ENCODE assay signal across 22 cellular contexts in genomic region chr17:7064248-7064647, GRCh38. TPM values are rescaled to one million over a fixed set of nuclear protein-coding genes. Genes with fewer than 3 reads are reported as not detected.
DNase-seq lines count a peak whose midpoint lies in the region; ATAC-seq, FAIRE-seq and TF ChIP-seq lines count a peak whose summit lies in the region.
"Had no signal": no experiment of that assay in that cellular context is flagged by ENCODE, and none has a peak within 500 bp of the region (broad histone marks: within the 10 kb centered on the region; RNA-seq: fewer than 3 reads in every experiment).

No MANE protein-coding gene starts in this region.

- WGBS in SK-N-SH (ENCODE audit: low lambda C conversion rate): 14% methylated on average over 4 of the region's 4 CpGs
- 13% methylated on average over 4 of the region's 4 CpGs for WGBS in K562 (ENCODE audit: insufficient coverage, low coverage, missing lambda C conversion rate)

- H3K36me3 ChIP-seq in SK-N-SH (replicated peaks in 1 of 2; ENCODE audit: control insufficient read depth in 1 of 2, insufficient read depth in 2 of 2, low read length in 1 of 2): no peaks in the 10 kb centered on the region
- H3K36me3 ChIP-seq in K562 (ENCODE audit: control insufficient read depth, insufficient read depth, low read length): no peaks in the 10 kb centered on the region
- H3K36me3 ChIP-seq in mucosa of descending colon (ENCODE audit: low read depth): no peaks in the 10 kb centered on the region
- H3K36me3 ChIP-seq: BLaER1, cardiac muscle cell, esophagus muscularis mucosa, left lung, neutrophil had no signal

- CTCF ChIA-PET in SK-N-SH (lab: Yijun Ruan, JAX): interaction anchor here (2.0 to 6.3 kb wide), 5 partner anchors 11 to 113 kb away, joined by 8 to 37 read pairs (median 15); no protein-coding TSS in a partner anchor
- CTCF ChIA-PET in K562 (lab: Yijun Ruan, JAX; ENCODE audit: low intra/inter-chr PET ratio): no interaction called here

- POLR2A ChIA-PET in SK-N-SH (lab: Yijun Ruan, JAX) (interaction anchor here (0.5 kb wide), 1 partner anchor 200 kb away, joined by 4 read pairs; no protein-coding TSS in a partner anchor), K562 (lab: Yijun Ruan, JAX) (no interaction called here)

- no peaks in the 10 kb centered on the region for H3K9me2 ChIP-seq in SK-N-SH

- H3K4me2 ChIP-seq in SK-N-SH: no peak overlapping the region
- no peak overlapping the region for H3K4me2 ChIP-seq in K562 (ENCODE audit: insufficient read depth, low read length)
- H3K4me2 ChIP-seq: BLaER1 had no signal

- no peak overlapping the region for H3K27ac ChIP-seq in SK-N-SH (ENCODE audit: low read depth in 2 of 2, low read length in 1 of 2)
- no peak overlapping the region for H3K27ac ChIP-seq in K562 (ENCODE audit: extremely low read depth, low read depth, low read length)
- H3K27ac ChIP-seq: BLaER1, cardiac muscle cell, esophagus muscularis mucosa, left lung, neutrophil had no signal

- in situ Hi-C loops in K562 (cut with MboI): no loop called here

- H2AFZ ChIP-seq in SK-N-SH (ENCODE audit: low read depth): no peak overlapping the region
- no peak overlapping the region for H2AFZ ChIP-seq in K562 (ENCODE audit: low read depth, low read length)

- ATAC-seq in SK-N-SH treated with all-trans-retinoic acid at 6 μM for 48 hours (no peak; the same call in 2 of the 3 replicates), K562 (no peak), mucosa of descending colon (no peak), HG03025 (IDR thresholded peaks at IDR 0.05; ENCODE audit: low FRiP score, unreplicated experiment) (no peak)
- ATAC-seq: activated T-helper 17 cell treated with anti-CD3 and anti-CD28 coated beads, Interleukin-2, amount 50 U/mL, for 72 hours; left lung had no signal

- TF ChIP-seq RAD21 in SK-N-SH (IDR thresholded peaks at IDR 0.05; ENCODE audit: low read length) (no peak), K562 (CRISPR knock-in tag; conservative IDR thresholded peaks at IDR 0.05 in 1 of 2, IDR thresholded peaks at IDR 0.05 in 1 of 2) (no peak)

- no peak overlapping the region for H3K9ac ChIP-seq in SK-N-SH
- H3K9ac ChIP-seq in K562 (ENCODE audit: insufficient read depth in 1 of 2, low read depth in 2 of 2, low read length in 2 of 2): no peak overlapping the region
- H3K9ac ChIP-seq: BLaER1 had no signal

- no peaks in the 10 kb centered on the region for H3K9me1 ChIP-seq in K562 (ENCODE audit: control insufficient read depth, insufficient read depth, low read length)

- no peak for FAIRE-seq in K562 (lab: Jason Lieb, UNC)

- intact Hi-C loops in K562 (cut with micrococcal nuclease): no loop called here
- intact Hi-C loops in mucosa of descending colon (cut with DNase I, micrococcal nuclease): no loop called here

- DNase-seq in SK-N-SH (peak; percentile 59), K562 (ENCODE audit: extremely low read depth in 1 of 4, low spot score in 3 of 4) (no peak), iris pigment epithelial cell (ENCODE audit: low read depth) (peak; percentile 34), DMS153 treated with DMSO at 0.1 percent for 48 hours (lab: John Stamatoyannopoulos, UW; ENCODE audit: unreplicated experiment) (no peak), mucosa of descending colon (no peak)
- no peak for DNase-seq in activated CD8-positive, alpha-beta memory T cell treated with anti-CD3 and anti-CD28 coated beads, Interleukin-2, amount 50 U/mL, for 4 hours
- DNase-seq: activated CD4-positive, alpha-beta T cell treated with anti-CD3 and anti-CD28 coated beads for 48 hours; effector CD8-positive, alpha-beta T cell; GDM1 had no signal

- H3K9me3 ChIP-seq in SK-N-SH: no peaks in the 10 kb centered on the region
- no peaks in the 10 kb centered on the region for H3K9me3 ChIP-seq in K562 (replicated peaks; ENCODE audit: control insufficient read depth, insufficient read depth, low read depth, low read length)
- peaks cover 4% of the 10 kb centered on the region for H3K9me3 ChIP-seq in mucosa of descending colon
- H3K9me3 ChIP-seq: neutrophil had no signal

- no TSS peak for BruUV-seq in K562 (replicated peaks; lab: Mats Ljungman, UMichigan)

- TF ChIP-seq CTCF in SK-N-SH (IDR thresholded peaks at IDR 0.05) (no peak), K562 (IDR thresholded peaks at IDR 0.05 in 2 of 3, conservative IDR thresholded peaks at IDR 0.05 in 1 of 3; ENCODE audit: insufficient read depth in 2 of 3, low read depth in 1 of 3, low read length in 3 of 3) (no peak), mucosa of descending colon (IDR thresholded peaks at IDR 0.05) (no peak)

- H3K27me3 ChIP-seq in SK-N-SH (ENCODE audit: insufficient read depth) (peaks cover 27% of the 10 kb centered on the region), K562 (ENCODE audit: control insufficient read depth in 2 of 2, insufficient read depth in 2 of 2, low read length in 2 of 2) (peaks cover 0 to 32% of the 10 kb centered on the region in 2 experiments; a peak in 4 of 5 replicates)
- H3K27me3 ChIP-seq: BLaER1, cardiac muscle cell, left lung had no signal

- TF ChIP-seq EP300 in SK-N-SH (IDR thresholded peaks at IDR 0.05; ENCODE audit: borderline replicate concordance in 1 of 2, low read depth in 1 of 2, low read length in 1 of 2) (no peak; a peak in 1 of 4 replicates), K562 (IDR thresholded peaks at IDR 0.05; ENCODE audit: low read length) (no peak)

- TF ChIP-seq POLR2A in K562 (conservative IDR thresholded peaks at IDR 0.05): no peak

- H3K4me1 ChIP-seq in SK-N-SH (ENCODE audit: control insufficient read depth in 1 of 2, insufficient read depth in 2 of 2, low read depth in 1 of 2, low read length in 1 of 2) (peaks cover 0 to 9% of the 10 kb centered on the region in 2 experiments; a peak in 1 of 4 replicates), K562 (replicated peaks in 1 of 2; ENCODE audit: control insufficient read depth in 2 of 2, insufficient read depth in 2 of 2, low read length in 2 of 2) (no peaks in the 10 kb centered on the region), mucosa of descending colon (ENCODE audit: low read depth) (no peaks in the 10 kb centered on the region)
- H3K4me1 ChIP-seq: BLaER1, esophagus muscularis mucosa, left lung had no signal

- H3K79me2 ChIP-seq in SK-N-SH (ENCODE audit: insufficient read depth) (no peaks in the 10 kb centered on the region), K562 (ENCODE audit: control insufficient read depth, insufficient read depth, low read length) (no peaks in the 10 kb centered on the region)

- H4K20me1 ChIP-seq in SK-N-SH (ENCODE audit: insufficient read depth): no peaks in the 10 kb centered on the region
- 0 out of 2 replicates have a peak, but pooled peaks cover 2% of the 10 kb centered on the region for H4K20me1 ChIP-seq in K562 (replicated peaks; ENCODE audit: control insufficient read depth, insufficient read depth, low read length)
- H4K20me1 ChIP-seq: BLaER1 had no signal

- H3K4me3 ChIP-seq in SK-N-SH (ENCODE audit: low read depth in 2 of 2, low read length in 1 of 2): no peak overlapping the region
- no peak overlapping the region for H3K4me3 ChIP-seq in K562
- no peak overlapping the region for H3K4me3 ChIP-seq in mucosa of descending colon
- H3K4me3 ChIP-seq: BLaER1, cardiac muscle cell, esophagus muscularis mucosa, left lung had no signal

- peaks cover 4% of the 10 kb centered on the region for H3F3A ChIP-seq in SK-N-SH (replicated peaks; ENCODE audit: insufficient read depth)

RNA-seq across cellular contexts. Expression of gene CLEC10A, which starts 15.8 kb away (rescaled TPM):
- polyA plus RNA-seq in SK-N-SH (2012; rRNA removed) (not detected in 2 replicates), K562 (2011; rRNA removed) (0.04 and 0.46 TPM in 2 replicates), K562 (2014; fragmentation: Illumina TruSeq; extraction: Trizol) (not detected in 2 replicates), K562 (2014; fragmentation: Nextera tagmentation; extraction: Ambion mirVana) (not detected), K562 (2014; rRNA removed) (0.05 TPM in 1 of 2 replicates, not detected in the other)
- not detected in 2 replicates for polyA plus RNA-seq in SK-N-SH (2012; cell fraction: cytosol; rRNA removed)
- not detected in 2 replicates for polyA plus RNA-seq in SK-N-SH (2012; cell fraction: nucleus; rRNA removed)
- total RNA-seq in K562 (2011; cell fraction: chromatin; rRNA removed; ENCODE audit: low replicate concordance): not detected in 2 replicates
- 0.50 TPM in 1 of 2 replicates, not detected in the other for total RNA-seq in K562 (2011; cell fraction: nucleolus; rRNA removed)
- total RNA-seq in K562 (2011; cell fraction: nucleoplasm; rRNA removed): not detected in 2 replicates
- total RNA-seq in K562 (2014; rRNA removed) (not detected in 2 replicates), K562 (2014; rRNA removed; fragmentation: Illumina TruSeq; extraction: Trizol) (not detected in 2 replicates), K562 (2015; rRNA removed; fragmentation: Illumina TruSeq; extraction: Trizol) (0.11 TPM in 1 of 2 replicates, not detected in the other), K562 (2021) (not detected in 2 replicates), mucosa of descending colon (10 to 100 TPM in 1 of 3 donors, 1 to 10 TPM in 2; 3.1 to 15.1 (median 8.9) TPM)
- polyA plus RNA-seq in K562 (2011; cell fraction: cytosol; rRNA removed): 0.07 and 0.24 TPM in 2 replicates
- polyA plus RNA-seq in K562 (2011; cell fraction: nucleus; rRNA removed): 0.18 and 0.20 TPM in 2 replicates
- 0.15 TPM in 1 of 2 replicates, not detected in the other for polyA plus RNA-seq in K562 (2012)
- not detected in 2 replicates for polyA minus RNA-seq in K562 (2011; rRNA and poly(A)+ RNA removed)
- not detected in 2 replicates for polyA minus RNA-seq in K562 (2011; cell fraction: cytosol; rRNA and poly(A)+ RNA removed)
- polyA minus RNA-seq in K562 (2011; cell fraction: nucleus; rRNA and poly(A)+ RNA removed): not detected in 2 replicates
- total RNA-seq: A673; activated T-helper 17 cell treated with anti-CD3 and anti-CD28 coated beads, Interleukin-2, amount 50 U/mL, for 72 hours; cardiac muscle cell; MCF 10A; T-helper 1 cell treated with Interleukin-12 subunit alpha and Interleukin-12 subunit beta and Interleukin-4 antibody, amounts not matched to agents 30 ng/mL and 1 ng/mL, for 36 hours had no signal
- polyA plus RNA-seq: cardiac muscle cell had no signal

RNA-seq across cellular contexts. Expression of gene SLC16A11, which starts 20.4 kb away (rescaled TPM):
- polyA plus RNA-seq in SK-N-SH (2012; rRNA removed): 0.12 and 0.18 TPM in 2 replicates
- 0.03 and 0.04 TPM in 2 replicates for polyA plus RNA-seq in SK-N-SH (2012; cell fraction: cytosol; rRNA removed)
- polyA plus RNA-seq in SK-N-SH (2012; cell fraction: nucleus; rRNA removed): 0.25 and 1.0 TPM in 2 replicates
- not detected in 2 replicates for total RNA-seq in K562 (2011; cell fraction: chromatin; rRNA removed; ENCODE audit: low replicate concordance)
- not detected in 2 replicates for total RNA-seq in K562 (2011; cell fraction: nucleolus; rRNA removed)
- not detected in 2 replicates for total RNA-seq in K562 (2011; cell fraction: nucleoplasm; rRNA removed)
- total RNA-seq in K562 (2014; rRNA removed): not detected in 2 replicates
- total RNA-seq in K562 (2014; rRNA removed; fragmentation: Illumina TruSeq; extraction: Trizol): not detected in 2 replicates
- total RNA-seq in K562 (2015; rRNA removed; fragmentation: Illumina TruSeq; extraction: Trizol): not detected in 2 replicates
- not detected in 2 replicates for total RNA-seq in K562 (2021)
- polyA plus RNA-seq in K562 (2011; rRNA removed): not detected in 2 replicates
- polyA plus RNA-seq in K562 (2011; cell fraction: cytosol; rRNA removed): not detected in 2 replicates
- not detected in 2 replicates for polyA plus RNA-seq in K562 (2011; cell fraction: nucleus; rRNA removed)
- polyA plus RNA-seq in K562 (2012): not detected in 2 replicates
- polyA plus RNA-seq in K562 (2014; fragmentation: Illumina TruSeq; extraction: Trizol): not detected in 2 replicates
- not detected for polyA plus RNA-seq in K562 (2014; fragmentation: Nextera tagmentation; extraction: Ambion mirVana)
- polyA plus RNA-seq in K562 (2014; rRNA removed): not detected in 2 replicates
- polyA minus RNA-seq in K562 (2011; rRNA and poly(A)+ RNA removed): not detected in 2 replicates
- polyA minus RNA-seq in K562 (2011; cell fraction: cytosol; rRNA and poly(A)+ RNA removed): not detected in 2 replicates
- not detected in 2 replicates for polyA minus RNA-seq in K562 (2011; cell fraction: nucleus; rRNA and poly(A)+ RNA removed)
- 1 to 10 TPM in 2 of 3 donors, under 1 TPM in 1; 0.55 to 1.7 (median 1.3) TPM for total RNA-seq in mucosa of descending colon
- total RNA-seq: MCF 10A had no signal

RNA-seq across cellular contexts. Expression of gene SLC16A13, which starts 28.4 kb away (rescaled TPM):
- polyA plus RNA-seq in SK-N-SH (2012; rRNA removed) (2.5 and 3.9 TPM in 2 replicates), K562 (2011; rRNA removed) (0.50 and 2.8 TPM in 2 replicates), K562 (2014; fragmentation: Illumina TruSeq; extraction: Trizol) (2.7 and 3.3 TPM in 2 replicates), K562 (2014; fragmentation: Nextera tagmentation; extraction: Ambion mirVana) (under 1 TPM; 0.04 to 0.18 TPM), K562 (2014; rRNA removed) (0.65 and 1.5 TPM in 2 replicates)
- polyA plus RNA-seq in SK-N-SH (2012; cell fraction: cytosol; rRNA removed): 1.2 and 2.1 TPM in 2 replicates
- polyA plus RNA-seq in SK-N-SH (2012; cell fraction: nucleus; rRNA removed): 7.2 and 7.9 TPM in 2 replicates
- 4.9 and 17.0 TPM in 2 replicates for total RNA-seq in K562 (2011; cell fraction: chromatin; rRNA removed; ENCODE audit: low replicate concordance)
- total RNA-seq in K562 (2011; cell fraction: nucleolus; rRNA removed): 12.9 and 17.7 TPM in 2 replicates
- total RNA-seq in K562 (2011; cell fraction: nucleoplasm; rRNA removed): 11.1 and 12.8 TPM in 2 replicates
- total RNA-seq in K562 (2014; rRNA removed) (1.2 and 1.8 TPM in 2 replicates), K562 (2014; rRNA removed; fragmentation: Illumina TruSeq; extraction: Trizol) (0.19 and 0.33 TPM in 2 replicates), K562 (2015; rRNA removed; fragmentation: Illumina TruSeq; extraction: Trizol) (0.87 and 0.94 TPM in 2 replicates), K562 (2021) (4.5 and 5.6 TPM in 2 replicates), mucosa of descending colon (1 to 10 TPM; 3.8 to 7.3 (median 6.6) TPM)
- polyA plus RNA-seq in K562 (2011; cell fraction: cytosol; rRNA removed): 1.4 and 1.7 TPM in 2 replicates
- polyA plus RNA-seq in K562 (2011; cell fraction: nucleus; rRNA removed): 4.4 and 4.5 TPM in 2 replicates
- 3.8 and 4.8 TPM in 2 replicates for polyA plus RNA-seq in K562 (2012)
- 1.1 and 2.6 TPM in 2 replicates for polyA minus RNA-seq in K562 (2011; rRNA and poly(A)+ RNA removed)
- polyA minus RNA-seq in K562 (2011; cell fraction: cytosol; rRNA and poly(A)+ RNA removed): 1.7 TPM in 2 replicates
- 4.8 and 5.3 TPM in 2 replicates for polyA minus RNA-seq in K562 (2011; cell fraction: nucleus; rRNA and poly(A)+ RNA removed)

RNA-seq across cellular contexts. Expression of gene BCL6B, which starts 41.4 kb away (rescaled TPM):
- polyA plus RNA-seq in SK-N-SH (2012; rRNA removed): 0.02 TPM in 1 of 2 replicates, not detected in the other
- polyA plus RNA-seq in SK-N-SH (2012; cell fraction: cytosol; rRNA removed): 0.01 TPM in 2 replicates
- 0.02 and 0.05 TPM in 2 replicates for polyA plus RNA-seq in SK-N-SH (2012; cell fraction: nucleus; rRNA removed)
- 2.4 and 6.6 TPM in 2 replicates for total RNA-seq in K562 (2011; cell fraction: chromatin; rRNA removed; ENCODE audit: low replicate concordance)
- total RNA-seq in K562 (2011; cell fraction: nucleolus; rRNA removed): 4.7 and 6.3 TPM in 2 replicates
- 4.1 and 5.4 TPM in 2 replicates for total RNA-seq in K562 (2011; cell fraction: nucleoplasm; rRNA removed)
- 4.7 and 5.0 TPM in 2 replicates for total RNA-seq in K562 (2014; rRNA removed)
- 2.4 and 2.7 TPM in 2 replicates for total RNA-seq in K562 (2014; rRNA removed; fragmentation: Illumina TruSeq; extraction: Trizol)
- 3.5 and 3.6 TPM in 2 replicates for total RNA-seq in K562 (2015; rRNA removed; fragmentation: Illumina TruSeq; extraction: Trizol)
- total RNA-seq in K562 (2021): 4.5 and 5.6 TPM in 2 replicates
- 1.9 and 3.1 TPM in 2 replicates for polyA plus RNA-seq in K562 (2011; rRNA removed)
- 2.8 and 2.9 TPM in 2 replicates for polyA plus RNA-seq in K562 (2011; cell fraction: cytosol; rRNA removed)
- polyA plus RNA-seq in K562 (2011; cell fraction: nucleus; rRNA removed): 5.5 and 5.9 TPM in 2 replicates
- 1.9 and 4.2 TPM in 2 replicates for polyA plus RNA-seq in K562 (2012)
- 3.9 and 4.1 TPM in 2 replicates for polyA plus RNA-seq in K562 (2014; fragmentation: Illumina TruSeq; extraction: Trizol)
- polyA plus RNA-seq in K562 (2014; fragmentation: Nextera tagmentation; extraction: Ambion mirVana): 1 to 10 TPM in 1 of 2 experiments, under 1 TPM in 1; 0.89 to 1.2 TPM
- polyA plus RNA-seq in K562 (2014; rRNA removed): 3.5 and 3.6 TPM in 2 replicates
- 2.0 and 2.8 TPM in 2 replicates for polyA minus RNA-seq in K562 (2011; rRNA and poly(A)+ RNA removed)
- polyA minus RNA-seq in K562 (2011; cell fraction: cytosol; rRNA and poly(A)+ RNA removed): 2.7 and 3.1 TPM in 2 replicates
- 3.1 and 4.0 TPM in 2 replicates for polyA minus RNA-seq in K562 (2011; cell fraction: nucleus; rRNA and poly(A)+ RNA removed)
- total RNA-seq in mucosa of descending colon: 1 to 10 TPM; 2.5 to 9.2 (median 2.8) TPM
- total RNA-seq: MCF 10A had no signal
- polyA plus RNA-seq: cardiac muscle cell had no signal

RNA-seq across cellular contexts. Expression of gene ASGR2, which starts 50.4 kb away (rescaled TPM):
- not detected in 2 replicates for polyA plus RNA-seq in SK-N-SH (2012; rRNA removed)
- not detected in 2 replicates for polyA plus RNA-seq in SK-N-SH (2012; cell fraction: cytosol; rRNA removed)
- polyA plus RNA-seq in SK-N-SH (2012; cell fraction: nucleus; rRNA removed): not detected in 2 replicates
- total RNA-seq in K562 (2011; cell fraction: chromatin; rRNA removed; ENCODE audit: low replicate concordance): not detected in 2 replicates
- total RNA-seq in K562 (2011; cell fraction: nucleolus; rRNA removed): not detected in 2 replicates
- not detected in 2 replicates for total RNA-seq in K562 (2011; cell fraction: nucleoplasm; rRNA removed)
- total RNA-seq in K562 (2014; rRNA removed): not detected in 2 replicates
- not detected in 2 replicates for total RNA-seq in K562 (2014; rRNA removed; fragmentation: Illumina TruSeq; extraction: Trizol)
- total RNA-seq in K562 (2015; rRNA removed; fragmentation: Illumina TruSeq; extraction: Trizol): not detected in 2 replicates
- total RNA-seq in K562 (2021): 0.29 TPM in 1 of 2 replicates, not detected in the other
- polyA plus RNA-seq in K562 (2011; rRNA removed): not detected in 2 replicates
- 0.04 TPM in 1 of 2 replicates, not detected in the other for polyA plus RNA-seq in K562 (2011; cell fraction: cytosol; rRNA removed)
- 0.21 TPM in 1 of 2 replicates, not detected in the other for polyA plus RNA-seq in K562 (2011; cell fraction: nucleus; rRNA removed)
- not detected in 2 replicates for polyA plus RNA-seq in K562 (2012)
- not detected in 2 replicates for polyA plus RNA-seq in K562 (2014; fragmentation: Illumina TruSeq; extraction: Trizol)
- polyA plus RNA-seq in K562 (2014; fragmentation: Nextera tagmentation; extraction: Ambion mirVana): not detected
- not detected in 2 replicates for polyA plus RNA-seq in K562 (2014; rRNA removed)
- not detected in 2 replicates for polyA minus RNA-seq in K562 (2011; rRNA and poly(A)+ RNA removed)
- polyA minus RNA-seq in K562 (2011; cell fraction: cytosol; rRNA and poly(A)+ RNA removed): not detected in 2 replicates
- polyA minus RNA-seq in K562 (2011; cell fraction: nucleus; rRNA and poly(A)+ RNA removed): not detected in 2 replicates
- total RNA-seq in mucosa of descending colon: under 1 TPM in 1 of 3 donors, not detected in 2; 0.96 TPM
- total RNA-seq: A673; activated T-helper 17 cell treated with anti-CD3 and anti-CD28 coated beads, Interleukin-2, amount 50 U/mL, for 72 hours; cardiac muscle cell; MCF 10A; pulmonary artery endothelial cell; T-helper 1 cell treated with Interleukin-12 subunit alpha and Interleukin-12 subunit beta and Interleukin-4 antibody, amounts not matched to agents 30 ng/mL and 1 ng/mL, for 36 hours; ureter had no signal

Comparison
In these comparisons a context has a peak if more than half of its experiments do, and no peak if none do; other contexts are left out.
1. DNase-seq: peak in SK-N-SH (single experiment) and iris pigment epithelial cell (single experiment); none in K562 (0 of 4), DMS153 treated with DMSO at 0.1 percent for 48 hours (single experiment), mucosa of descending colon (0 of 3) and activated CD8-positive, alpha-beta memory T cell treated with anti-CD3 and anti-CD28 coated beads, Interleukin-2, amount 50 U/mL, for 4 hours (single experiment).
2. Of the 27 proteins assayed by ChIP-seq in both K562 and SK-N-SH: peak only in K562: none; only in SK-N-SH: GATA2; in both: none; in neither: 26.